13 cellular contexts compared by ENCODE assay signal in the genomic region with DNA sequence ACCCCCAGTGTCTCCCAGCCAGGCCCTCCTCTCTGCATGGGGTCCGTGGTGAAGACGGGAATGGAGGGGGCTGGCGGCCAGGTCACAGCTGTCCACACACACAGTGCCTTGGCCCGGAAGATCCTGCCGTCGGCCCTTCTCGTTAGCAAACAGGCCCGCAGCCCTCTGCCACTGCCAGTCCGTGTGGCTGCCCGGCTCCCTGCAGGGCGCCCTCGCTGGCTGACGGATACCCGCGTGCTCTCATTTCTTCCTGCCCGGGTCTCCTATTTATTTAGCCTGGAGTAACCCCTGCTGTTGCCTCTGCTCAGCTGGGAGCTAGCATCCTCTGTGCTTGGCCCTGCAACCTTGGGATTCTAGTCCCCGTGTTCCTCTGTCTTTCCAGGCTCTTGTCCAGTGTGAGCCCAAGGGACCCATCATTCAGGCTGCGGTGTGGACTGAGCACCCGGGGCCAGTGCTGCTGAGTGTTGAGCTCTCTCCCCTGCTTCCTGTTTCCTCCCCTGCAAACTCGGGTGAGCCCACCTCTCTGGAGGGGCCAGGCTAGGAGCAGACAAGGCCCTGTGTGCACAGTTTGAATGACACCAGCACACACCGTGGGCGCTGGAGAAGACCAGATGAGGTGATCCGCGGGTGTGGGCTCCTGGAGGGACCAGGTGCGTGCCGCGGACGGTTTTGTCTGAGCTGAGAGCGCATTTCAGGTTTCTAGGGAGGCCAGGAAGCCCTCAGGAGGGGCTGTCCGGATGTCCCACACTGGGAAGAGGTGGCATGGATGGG. TPM values are rescaled to one million over a fixed set of nuclear protein-coding genes. Genes with fewer than 3 reads are reported as not detected.
DNase-seq lines count a peak whose midpoint lies in the region; ATAC-seq and TF ChIP-seq lines count a peak whose summit lies in the region.
"Had no signal": no experiment of that assay in that cellular context is flagged by ENCODE, and none has a peak within 500 bp of the region (broad histone marks: within the 10 kb centered on the region; RNA-seq: fewer than 3 reads in every experiment).

No MANE protein-coding gene starts in this region.

- H3K27ac Mint-ChIP-seq in activated naive CD8-positive, alpha-beta T cell treated with anti-CD3 and anti-CD28 coated beads, Interleukin-2, amount 10 ng/mL, durations not matched to agents 7 days and 5 days, result no peak overlapping the region
- no peak overlapping the region for H3K27ac Mint-ChIP-seq in activated naive CD8-positive, alpha-beta T cell treated with anti-CD3 and anti-CD28 coated beads, Interleukin-2, amount 50 U/mL, for 24 hours
- H3K27ac Mint-ChIP-seq: activated T-cell treated with anti-CD3 and anti-CD28 coated beads, Interleukin-2, amount 50 U/mL, for 72 hours; T-helper 2 cell treated with Interferon-gamma antibody and Interleukin-4, amounts not matched to agents 5 μg/mL and 100 μg/mL, for 36 hours had no signal

- DNase-seq in activated naive CD8-positive, alpha-beta T cell treated with anti-CD3 and anti-CD28 coated beads, Interleukin-2, amount 10 ng/mL, durations not matched to agents 7 days and 5 days, result peak; percentile 30
- no peak for DNase-seq in activated naive CD8-positive, alpha-beta T cell treated with anti-CD3 and anti-CD28 coated beads, Interleukin-2, amount 50 U/mL, for 24 hours
- DNase-seq in choroid plexus epithelial cell (ENCODE audit: low read depth), result peak; percentile 42
- DNase-seq in mesenchymal stem cell, result peak; percentile 80
- DNase-seq in uterus, result peak; percentile 79 to 87
- DNase-seq in NK-92 treated with Interleukin-12 subunit alpha and Interleukin-12 subunit beta, amount 100 ng/mL, for 24 hours (lab: John Stamatoyannopoulos, UW), result no peak
- DNase-seq in RKO (ENCODE audit: low spot score), result no peak
- no peak for DNase-seq in stimulated activated CD4-positive, alpha-beta T cell treated with anti-CD3 and anti-CD28 coated beads, Interleukin-12 subunit alpha, Interleukin-12 subunit beta, amount 100 ng/mL, for 4 hours
- DNase-seq: activated T-cell treated with anti-CD3 and anti-CD28 coated beads, Interleukin-2, amount 50 U/mL, for 72 hours; Kasumi-1 had no signal

- H3K4me1 ChIP-seq in mesenchymal stem cell (ENCODE audit: control insufficient read depth, insufficient read depth, low read depth, low read length) (peaks cover 51% of the 10 kb centered on the region), uterus (peaks cover 0 to 6% of the 10 kb centered on the region in 2 donors)

- POLR2A ChIA-PET in activated naive CD8-positive, alpha-beta T cell treated with anti-CD3 and anti-CD28 coated beads, Interleukin-2, amount 10 ng/mL, durations not matched to agents 7 days and 5 days (lab: Charles Lee), result interaction anchor here (0.6 kb wide), 1 partner anchor 1689 kb away, joined by 4 read pairs; no protein-coding TSS in a partner anchor

- H3K14ac ChIP-seq in mesenchymal stem cell (ENCODE audit: low read length in 2 of 2), result peak overlapping the region in 1 of 2 experiments; percentile 10

- no peak overlapping the region for H3K4me3 ChIP-seq in choroid plexus epithelial cell (ENCODE audit: low read depth, low read length)
- no peak overlapping the region for H3K4me3 ChIP-seq in mesenchymal stem cell (ENCODE audit: insufficient read depth in 1 of 2, low read depth in 1 of 2, low read length in 2 of 2)
- H3K4me3 ChIP-seq in uterus, result no peak overlapping the region
- H3K4me3 ChIP-seq: dorsolateral prefrontal cortex had no signal

- H3K9ac ChIP-seq in mesenchymal stem cell (ENCODE audit: low read length), result no peak overlapping the region

- peak overlapping the region; percentile 73 for H4K91ac ChIP-seq in mesenchymal stem cell (ENCODE audit: low read length)

- H3K4me2 ChIP-seq in mesenchymal stem cell (ENCODE audit: low read length, poor library complexity, severe bottlenecking), result peak overlapping the region; percentile 1

- intact Hi-C loops in uterus (cut with DNase I; ENCODE audit: low total_unique reads), result no loop called here

- H2BK5ac ChIP-seq in mesenchymal stem cell (ENCODE audit: low read depth, low read length, poor library complexity, severe bottlenecking), result no peak overlapping the region

- peaks cover 18% of the 10 kb centered on the region for H3K4me1 Mint-ChIP-seq in activated naive CD8-positive, alpha-beta T cell treated with anti-CD3 and anti-CD28 coated beads, Interleukin-2, amount 10 ng/mL, durations not matched to agents 7 days and 5 days
- H3K4me1 Mint-ChIP-seq in activated naive CD8-positive, alpha-beta T cell treated with anti-CD3 and anti-CD28 coated beads, Interleukin-2, amount 50 U/mL, for 24 hours, result peaks cover 20% of the 10 kb centered on the region

- H2BK120ac ChIP-seq in mesenchymal stem cell (ENCODE audit: low read depth, low read length), result peak overlapping the region; percentile 86

- H3K4ac ChIP-seq in mesenchymal stem cell (ENCODE audit: low read depth in 1 of 2, low read length in 2 of 2), result peak overlapping the region; percentile 19 to 58

- H3K27me3 Mint-ChIP-seq in activated naive CD8-positive, alpha-beta T cell treated with anti-CD3 and anti-CD28 coated beads, Interleukin-2, amount 10 ng/mL, durations not matched to agents 7 days and 5 days, result peaks cover 8% of the 10 kb centered on the region
- H3K27me3 Mint-ChIP-seq in activated naive CD8-positive, alpha-beta T cell treated with anti-CD3 and anti-CD28 coated beads, Interleukin-2, amount 50 U/mL, for 24 hours, result peaks cover 5% of the 10 kb centered on the region

- peaks cover 6% of the 10 kb centered on the region for H3K36me3 Mint-ChIP-seq in activated naive CD8-positive, alpha-beta T cell treated with anti-CD3 and anti-CD28 coated beads, Interleukin-2, amount 10 ng/mL, durations not matched to agents 7 days and 5 days
- peaks cover 3% of the 10 kb centered on the region for H3K36me3 Mint-ChIP-seq in activated naive CD8-positive, alpha-beta T cell treated with anti-CD3 and anti-CD28 coated beads, Interleukin-2, amount 50 U/mL, for 24 hours (ENCODE audit: low read depth)
- H3K36me3 Mint-ChIP-seq: naive thymus-derived CD8-positive, alpha-beta T cell had no signal

- peaks cover 14 to 64% of the 10 kb centered on the region in 2 experiments for H3K27me3 ChIP-seq in mesenchymal stem cell (ENCODE audit: control insufficient read depth in 1 of 2, insufficient read depth in 1 of 2, low read length in 2 of 2)
- H3K27me3 ChIP-seq in uterus, result no peaks in the 10 kb centered on the region

- H4K8ac ChIP-seq in mesenchymal stem cell (ENCODE audit: low read length), result peak overlapping the region; percentile 89

- H3K36me3 ChIP-seq in mesenchymal stem cell (ENCODE audit: control insufficient read depth in 1 of 2, insufficient read depth in 2 of 2, low read depth in 1 of 2, low read length in 2 of 2) (no peaks in the 10 kb centered on the region), uterus (no peaks in the 10 kb centered on the region)

- H3K23ac ChIP-seq in mesenchymal stem cell (ENCODE audit: low read length in 2 of 2), result no peak overlapping the region

- TF ChIP-seq CTCF in choroid plexus epithelial cell (conservative IDR thresholded peaks at IDR 0.05; ENCODE audit: low read depth, low read length), result no peak
- TF ChIP-seq CTCF in uterus (IDR thresholded peaks at IDR 0.05), result no peak

- H2BK15ac ChIP-seq in mesenchymal stem cell (ENCODE audit: low read depth, poor library complexity, severe bottlenecking), result no peak overlapping the region

- peak overlapping the region; percentile 38 to 97 for H2BK12ac ChIP-seq in mesenchymal stem cell (ENCODE audit: low read length in 2 of 2)

- peak overlapping the region; percentile 65 to 95 for H3K18ac ChIP-seq in mesenchymal stem cell (ENCODE audit: low read depth in 1 of 2, low read length in 2 of 2)

- no peaks in the 10 kb centered on the region for H3K79me1 ChIP-seq in mesenchymal stem cell (replicated peaks; ENCODE audit: low read length, poor library complexity, severe bottlenecking)

- H3K27ac ChIP-seq in mesenchymal stem cell (ENCODE audit: low read length, poor library complexity, severe bottlenecking), result no peak overlapping the region
- peak overlapping the region in 1 of 2 donors; percentile 36 for H3K27ac ChIP-seq in uterus

- WGBS in mesenchymal stem cell, result 61% methylated on average over 30 of the region's 30 CpGs

- no peaks in the 10 kb centered on the region for H3K9me3 ChIP-seq in mesenchymal stem cell (ENCODE audit: control insufficient read depth, low read length)
- H3K9me3 ChIP-seq in uterus, result no peaks in the 10 kb centered on the region

- H2AFZ ChIP-seq in mesenchymal stem cell (ENCODE audit: low read depth, low read length), result no peak overlapping the region

- H3K9me3 Mint-ChIP-seq in activated naive CD8-positive, alpha-beta T cell treated with anti-CD3 and anti-CD28 coated beads, Interleukin-2, amount 10 ng/mL, durations not matched to agents 7 days and 5 days, result peaks cover 7% of the 10 kb centered on the region
- H3K9me3 Mint-ChIP-seq in activated naive CD8-positive, alpha-beta T cell treated with anti-CD3 and anti-CD28 coated beads, Interleukin-2, amount 50 U/mL, for 24 hours, result peaks cover 7% of the 10 kb centered on the region
- H3K9me3 Mint-ChIP-seq: naive thymus-derived CD8-positive, alpha-beta T cell had no signal

- ATAC-seq in activated naive CD8-positive, alpha-beta T cell treated with anti-CD3 and anti-CD28 coated beads, Interleukin-2, amount 10 ng/mL, durations not matched to agents 7 days and 5 days (ENCODE audit: low read depth), result no peak
- ATAC-seq in activated naive CD8-positive, alpha-beta T cell treated with anti-CD3 and anti-CD28 coated beads, Interleukin-2, amount 50 U/mL, for 24 hours, result no peak
- ATAC-seq: activated T-cell treated with anti-CD3 and anti-CD28 coated beads, Interleukin-2, amount 50 U/mL, for 72 hours; naive thymus-derived CD8-positive, alpha-beta T cell had no signal

- TF ChIP-seq POLR2A in uterus (IDR thresholded peaks at IDR 0.05), result no peak

- peak overlapping the region; percentile 16 for H2AK5ac ChIP-seq in mesenchymal stem cell (ENCODE audit: low read length, severe bottlenecking)

- H3K4me3 Mint-ChIP-seq in activated naive CD8-positive, alpha-beta T cell treated with anti-CD3 and anti-CD28 coated beads, Interleukin-2, amount 10 ng/mL, durations not matched to agents 7 days and 5 days, result no peak overlapping the region
- H3K4me3 Mint-ChIP-seq in activated naive CD8-positive, alpha-beta T cell treated with anti-CD3 and anti-CD28 coated beads, Interleukin-2, amount 50 U/mL, for 24 hours, result no peak overlapping the region
- H3K4me3 Mint-ChIP-seq: activated T-cell treated with anti-CD3 and anti-CD28 coated beads, Interleukin-2, amount 50 U/mL, for 72 hours; T-helper 2 cell treated with Interferon-gamma antibody and Interleukin-4, amounts not matched to agents 5 μg/mL and 100 μg/mL, for 36 hours had no signal

RNA-seq across cellular contexts. Expression of gene RNU6ATAC, which starts 14.6 kb away (rescaled TPM):
- 10 to 100 TPM; 13.7 to 30.8 TPM for total RNA-seq in activated naive CD8-positive, alpha-beta T cell treated with anti-CD3 and anti-CD28 coated beads, Interleukin-2, amount 10 ng/mL, durations not matched to agents 7 days and 5 days
- polyA plus RNA-seq in mesenchymal stem cell (2013, experiment 1 of 2), result not detected
- polyA plus RNA-seq in mesenchymal stem cell (2013, experiment 2 of 2), result not detected
- total RNA-seq in uterus, result 10 to 100 TPM in 1 of 4 donors, under 1 TPM in 1, not detected in 2; under 0.01 to 47.1 TPM
- polyA plus RNA-seq: naive thymus-derived CD8-positive, alpha-beta T cell had no signal

RNA-seq across cellular contexts. Expression of gene WDR5, which starts 43.1 kb away (rescaled TPM):
- 10 to 100 TPM; 35.4 to 37.6 TPM for total RNA-seq in activated naive CD8-positive, alpha-beta T cell treated with anti-CD3 and anti-CD28 coated beads, Interleukin-2, amount 10 ng/mL, durations not matched to agents 7 days and 5 days
- 15.8 TPM for polyA plus RNA-seq in mesenchymal stem cell (2013, experiment 1 of 2)
- 15.4 TPM for polyA plus RNA-seq in mesenchymal stem cell (2013, experiment 2 of 2)
- 10 to 100 TPM in 2 of 4 donors, 1 to 10 TPM in 2; 2.9 to 30.5 (median 14.2) TPM for total RNA-seq in uterus

Comparison
In these comparisons a context has a peak if more than half of its experiments do, and no peak if none do; other contexts are left out.
1. DNase-seq: peak in activated naive CD8-positive, alpha-beta T cell treated with anti-CD3 and anti-CD28 coated beads, Interleukin-2, amount 10 ng/mL, durations not matched to agents 7 days and 5 days (single experiment), choroid plexus epithelial cell (single experiment), mesenchymal stem cell (single experiment) and uterus (2 of 2); none in activated naive CD8-positive, alpha-beta T cell treated with anti-CD3 and anti-CD28 coated beads, Interleukin-2, amount 50 U/mL, for 24 hours (single experiment), NK-92 treated with Interleukin-12 subunit alpha and Interleukin-12 subunit beta, amount 100 ng/mL, for 24 hours (single experiment), RKO (single experiment) and stimulated activated CD4-positive, alpha-beta T cell treated with anti-CD3 and anti-CD28 coated beads, Interleukin-12 subunit alpha, Interleukin-12 subunit beta, amount 100 ng/mL, for 4 hours (single experiment).